2 cellular contexts compared by ENCODE assay signal in the genomic region with DNA sequence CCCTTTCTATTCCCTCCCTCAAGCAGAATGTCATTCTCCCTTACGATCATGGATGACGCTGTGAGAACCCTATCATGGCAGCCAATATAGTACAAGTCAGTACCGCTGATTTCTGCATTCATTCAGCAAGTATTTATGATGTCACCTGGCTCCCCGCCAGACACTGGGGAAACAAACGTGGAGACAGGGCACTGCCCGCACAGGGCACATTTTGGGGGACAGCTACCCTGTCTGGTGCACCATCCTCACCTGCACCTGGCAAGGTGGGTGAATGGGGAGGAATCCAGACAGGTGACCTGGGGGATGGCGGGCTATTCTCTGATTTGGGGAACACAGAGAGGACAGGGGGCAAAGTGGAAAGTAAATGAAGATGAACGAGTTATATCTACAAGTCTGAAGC.
TF ChIP-seq lines count a peak whose summit lies in the region.

No MANE protein-coding gene starts in this region.

TF ChIP-seq in HCT116, 20 proteins besides CTCF, POLR2A, EP300 and RAD21:
- peak; percentile 23; the same call in 1 of the 2 replicates for TF ChIP-seq JUND (IDR thresholded peaks at IDR 0.05)
- no peak for TF ChIP-seq ELF1 (IDR thresholded peaks at IDR 0.05; ENCODE audit: borderline replicate concordance, low read depth)
- TF ChIP-seq SIN3A (IDR thresholded peaks at IDR 0.05; ENCODE audit: low read depth), result 0 out of 2 replicates have a peak, but pooled peaks have one; percentile 32

TF ChIP-seq in GM12878, 131 proteins besides CTCF, POLR2A, EP300 and RAD21:
- TF ChIP-seq TCF3 (IDR thresholded peaks at IDR 0.05; ENCODE audit: borderline replicate concordance, insufficient read depth, low read depth, low read length) (no peak), SREBF2 (IDR thresholded peaks at IDR 0.05; ENCODE audit: low read length) (no peak), IRF5 (IDR thresholded peaks at IDR 0.05; ENCODE audit: borderline replicate concordance) (no peak), NFYA (IDR thresholded peaks at IDR 0.05; ENCODE audit: borderline replicate concordance, low read depth, low read length) (no peak), TBL1XR1 (IDR thresholded peaks at IDR 0.05; ENCODE audit: low read depth, low read length) (no peak)
